ENCODE assay signal across 8 cellular contexts in genomic region chr1:15684042-15684461, GRCh38. TPM values are rescaled to one million over a fixed set of nuclear protein-coding genes. Genes with fewer than 3 reads are reported as not detected.
DNase-seq lines count a peak whose midpoint lies in the region; ATAC-seq and TF ChIP-seq lines count a peak whose summit lies in the region.

Gene PLEKHM2 (plus strand): TSS chr1:15684320. CDS start chr1:15684559, 239 bp downstream.

- WGBS in HUES64: under 1% methylated on average over 52 of the region's 52 CpGs

- H3K9me3 ChIP-seq in HUES64 (ENCODE audit: insufficient read depth, low read depth, low read length): no peaks in the 10 kb centered on the region

- peak; percentile 82 for ATAC-seq in central memory CD8-positive, alpha-beta T cell (replicated peaks; ENCODE audit: extremely low read depth, poor library complexity, severe bottlenecking)
- ATAC-seq in HG03097 (IDR thresholded peaks at IDR 0.05; ENCODE audit: low FRiP score, unreplicated experiment): no peak

- H3K27me3 ChIP-seq in HUES64 (ENCODE audit: insufficient read depth, low read length) (no peaks in the 10 kb centered on the region), layer of hippocampus (ENCODE audit: control insufficient read depth, insufficient read depth, low read length) (no peaks in the 10 kb centered on the region)

- H3K27ac ChIP-seq in HUES64 (ENCODE audit: low read depth, low read length) (no peak within 1 kb of the TSS; the same call in 1 of the 2 replicates), layer of hippocampus (ENCODE audit: low read depth, low read length) (peak within 1 kb of the TSS; percentile 91)

- H3K27me3 Mint-ChIP-seq in central memory CD8-positive, alpha-beta T cell: no peaks in the 10 kb centered on the region

- peak within 1 kb of the TSS; percentile 77 for H3K9ac ChIP-seq in HUES64 (ENCODE audit: low read depth, low read length)

- H3K4me1 Mint-ChIP-seq in central memory CD8-positive, alpha-beta T cell: peaks cover 27% of the 10 kb centered on the region

- no peak for TF ChIP-seq CTCF in WI38 (IDR thresholded peaks at IDR 0.05; ENCODE audit: low read depth, low read length)

- H3K4me3 ChIP-seq in HUES64 (ENCODE audit: low read length) (peak within 1 kb of the TSS; percentile 89), WI38 (ENCODE audit: low read depth, low read length) (peak within 1 kb of the TSS; percentile 86)

- no peaks in the 10 kb centered on the region for H3K9me3 Mint-ChIP-seq in central memory CD8-positive, alpha-beta T cell

- H3K36me3 ChIP-seq in HUES64 (ENCODE audit: insufficient read depth, low read length): no peaks in the 10 kb centered on the region

- peak within 1 kb of the TSS; percentile 82 for H3K27ac Mint-ChIP-seq in central memory CD8-positive, alpha-beta T cell (ENCODE audit: low read depth)

- H3K36me3 Mint-ChIP-seq in central memory CD8-positive, alpha-beta T cell (ENCODE audit: insufficient read depth): peaks cover 8% of the 10 kb centered on the region

- peaks cover 7% of the 10 kb centered on the region; the same call in 1 of the 2 replicates for H3K4me1 ChIP-seq in HUES64 (ENCODE audit: insufficient read depth, low read length)

- DNase-seq in NCI-H146 (lab: John Stamatoyannopoulos, UW): peak; percentile 22
- no peak for DNase-seq in NCI-H146 treated with DMSO at 0.1 percent for 48 hours (lab: John Stamatoyannopoulos, UW; ENCODE audit: unreplicated experiment)
- peak in 1 of 2 donors; percentile 35 for DNase-seq in central memory CD8-positive, alpha-beta T cell (ENCODE audit: low spot score in 2 of 2)
- peak; percentile 22 for DNase-seq in stimulated activated CD4-positive, alpha-beta T cell treated with anti-CD3 and anti-CD28 coated beads, Interleukin-2, amount 100 ng/mL, for 4 hours (ENCODE audit: low read depth)

- H3K4me3 Mint-ChIP-seq in central memory CD8-positive, alpha-beta T cell: peak within 1 kb of the TSS; percentile 74

RNA-seq across cellular contexts. Expression of gene PLEKHM2, which starts in this region (rescaled TPM):
- 27.9 TPM for polyA plus RNA-seq in HUES64 (2013, experiment 1 of 2)
- polyA plus RNA-seq in HUES64 (2013, experiment 2 of 2): 29.3 TPM
